Comparison of ENCODE assay signal across 8 cellular contexts in the genomic region with DNA sequence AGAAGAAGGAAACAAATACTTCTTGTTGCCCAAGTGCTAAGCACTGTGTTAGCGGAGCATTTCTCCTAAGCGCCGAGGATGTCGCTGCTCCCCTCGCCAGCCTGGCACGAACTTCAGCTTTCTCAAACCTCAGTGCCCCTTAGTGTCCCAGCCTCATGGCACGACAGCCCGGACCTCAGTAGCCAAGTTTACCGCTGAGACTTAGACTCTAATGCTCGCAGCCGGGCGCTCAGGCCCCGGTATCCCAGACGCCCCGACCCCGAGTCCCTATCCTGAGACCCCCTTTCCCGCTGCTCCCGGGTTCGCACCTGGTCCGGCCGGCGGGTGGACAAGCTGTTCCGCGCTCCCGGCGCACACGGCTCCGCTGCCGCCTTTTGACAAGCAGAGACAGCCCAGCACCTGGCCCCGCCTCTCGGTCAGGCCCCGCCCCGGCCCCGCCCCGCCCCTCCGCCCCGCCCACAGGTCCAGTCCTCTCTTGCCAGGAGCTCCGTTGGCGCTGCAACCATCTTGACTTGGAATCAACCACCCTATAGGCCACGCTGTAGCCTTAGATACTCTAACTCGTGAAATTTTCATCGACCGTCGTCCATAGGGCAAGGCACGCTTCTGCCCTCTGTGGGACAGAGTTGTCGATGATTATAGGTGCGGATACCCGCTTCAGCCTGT. TPM values are rescaled to one million over a fixed set of nuclear protein-coding genes. Genes with fewer than 3 reads are reported as not detected.
A peak's percentile ranks its signal among the peaks of the same experiment; 100 is the strongest.
DNase-seq lines count a peak whose midpoint lies in the region; ATAC-seq and TF ChIP-seq lines count a peak whose summit lies in the region.

TSS of gene VDR (minus strand) at position 348 of the 666 bp plus-strand sequence. CDS start 25,881 bp downstream, outside the sequence.

- DNase-seq in NCI-H2196 treated with DMSO at 0.1 percent for 48 hours (lab: John Stamatoyannopoulos, UW; ENCODE audit: unreplicated experiment) = peak; percentile 83
- DNase-seq in activated B cell treated with CpG ODN at 0.5 μM for 24 hours = peak; percentile 59
- DNase-seq in cerebellar cortex (ENCODE audit: low spot score) = peak; percentile 75
- DNase-seq in kidney epithelial cell (ENCODE audit: low read depth) = peak; percentile 65
- peak; percentile 35 to 71 (median 56) for DNase-seq in stimulated activated CD4-positive, alpha-beta T cell treated with anti-CD3 and anti-CD28 coated beads, Interleukin-1b, Interleukin-23, amount 100 ng/mL, for 24 hours (ENCODE audit: low read depth in 4 of 4, low spot score in 1 of 4)

- peaks cover 26% of the 10 kb centered on the region for H3K27me3 Mint-ChIP-seq in activated B cell treated with CpG ODN at 0.5 μM for 24 hours

- H3K4me1 Mint-ChIP-seq in activated B cell treated with CpG ODN at 0.5 μM for 24 hours = peaks cover 23% of the 10 kb centered on the region

- H3K4me3 ChIP-seq in kidney epithelial cell (ENCODE audit: low read depth, low read length) = peak within 1 kb of the TSS; percentile 53

- peak within 1 kb of the TSS; percentile 87 for H3K4me3 Mint-ChIP-seq in activated B cell treated with CpG ODN at 0.5 μM for 24 hours

- intact Hi-C loops in activated B cell treated with CpG ODN at 0.5 μM for 24 hours (cut with micrococcal nuclease) = loop anchor here (1.0 to 5.0 kb wide), 3 partner anchors 32 to 59 kb away; partner anchors contain the start of gene TMEM106C

- peaks cover 7% of the 10 kb centered on the region for H3K27me3 ChIP-seq in kidney epithelial cell (ENCODE audit: control insufficient read depth, insufficient read depth, low read length)

- peak within 1 kb of the TSS; percentile 41 for H3K27ac Mint-ChIP-seq in activated B cell treated with CpG ODN at 0.5 μM for 24 hours

- TF ChIP-seq CTCF in 22Rv1 (IDR thresholded peaks at IDR 0.05) = 0 out of 2 replicates have a peak, but pooled peaks have one; percentile 1
- no peak for TF ChIP-seq CTCF in activated B cell treated with CpG ODN at 0.5 μM for 24 hours (IDR thresholded peaks at IDR 0.05)
- TF ChIP-seq CTCF in kidney epithelial cell (IDR thresholded peaks at IDR 0.05; ENCODE audit: insufficient read depth, low read length, poor library complexity, severe bottlenecking) = peak; percentile 39

- peak within 1 kb of the TSS; percentile 68 for H3K27ac ChIP-seq in 22Rv1

- H3K36me3 Mint-ChIP-seq in activated B cell treated with CpG ODN at 0.5 μM for 24 hours (ENCODE audit: low read depth) = no peaks in the 10 kb centered on the region

- POLR2A ChIA-PET in activated B cell treated with CpG ODN at 0.5 μM for 24 hours (lab: Charles Lee) = interaction anchor here (0.5 to 1.2 kb wide), 4 partner anchors 10 to 796 kb away, joined by 3 read pairs; no protein-coding TSS in a partner anchor

- CTCF ChIA-PET in activated B cell treated with CpG ODN at 0.5 μM for 24 hours (lab: Charles Lee) = interaction anchor here (0.8 to 1.5 kb wide), 6 partner anchors 8 to 252 kb away, joined by 3 to 7 read pairs (median 4); partner anchors contain the start of genes ASB8 and TMEM106C

- no peaks in the 10 kb centered on the region for H3K9me3 Mint-ChIP-seq in activated B cell treated with CpG ODN at 0.5 μM for 24 hours

- H3K36me3 ChIP-seq in kidney epithelial cell (ENCODE audit: control insufficient read depth, insufficient read depth, low read length) = no peaks in the 10 kb centered on the region

- ATAC-seq in GM18511 (IDR thresholded peaks at IDR 0.05; ENCODE audit: unreplicated experiment) (peak; percentile 70), HG03064 (IDR thresholded peaks at IDR 0.05; ENCODE audit: low read depth, unreplicated experiment) (peak; percentile 55), activated B cell treated with CpG ODN at 0.5 μM for 24 hours (ENCODE audit: low read depth) (peak; percentile 83)

RNA-seq across cellular contexts. Expression of gene VDR, which starts in this region (rescaled TPM):
- 0.64 and 0.86 TPM in 2 replicates for total RNA-seq in activated B cell treated with CpG ODN at 0.5 μM for 24 hours
- total RNA-seq in kidney epithelial cell = 21.9 and 25.6 TPM in 2 replicates

Comparison
In these comparisons a context has a peak if more than half of its experiments do, and no peak if none do; other contexts are left out.
1. Peak in every context shown above with its lines: DNase-seq, ATAC-seq, H3K4me3 ChIP-seq and H3K27ac ChIP-seq.
2. RNA of gene VDR (total RNA-seq): 21.9 to 25.6 TPM in kidney epithelial cell; 0.64 to 0.86 TPM in activated B cell treated with CpG ODN at 0.5 μM for 24 hours; every median in the first group is over 10 times any median in the second.
3. Peak in DNase-seq and ATAC-seq in activated B cell treated with CpG ODN at 0.5 μM for 24 hours; RNA of the gene not detected or under 1 TPM.